ENCODE assay signal across 1 cellular context in genomic region chr1:228349701-228350171, GRCh38.
TF ChIP-seq lines count a peak whose summit lies in the region.

No MANE protein-coding gene starts in this region.

TF ChIP-seq in HepG2, 621 proteins besides CTCF, POLR2A, EP300 and RAD21 (continued from another document):
- no peak for TF ChIP-seq ZNF704 (CRISPR knock-in tag; IDR thresholded peaks at IDR 0.05; ENCODE audit: borderline replicate concordance)
- no peak for TF ChIP-seq GABPA (IDR thresholded peaks at IDR 0.05; ENCODE audit: low read depth, low read length)
- TF ChIP-seq GABPA (CRISPR knock-in tag; IDR thresholded peaks at IDR 0.05; ENCODE audit: low read depth), result no peak
- TF ChIP-seq HNRNPH1 (optimal IDR thresholded peaks at IDR 0.05; ENCODE audit: low read depth, low read length), result no peak
TF ChIP-seq in HepG2: peak in this region for 0.
